21 cellular contexts compared by ENCODE assay signal in genomic region chr22:39935116-39935515, GRCh38. TPM values are rescaled to one million over a fixed set of nuclear protein-coding genes. Genes with fewer than 3 reads are reported as not detected.
A peak's percentile ranks its signal among the peaks of the same experiment; 100 is the strongest.
DNase-seq lines count a peak whose midpoint lies in the region; ATAC-seq and TF ChIP-seq lines count a peak whose summit lies in the region.
"Had no signal": no experiment of that assay in that cellular context is flagged by ENCODE, and none has a peak within 500 bp of the region (broad histone marks: within the 10 kb centered on the region; RNA-seq: fewer than 3 reads in every experiment).

No MANE protein-coding gene starts in this region.

- no peak overlapping the region for H3K27ac Mint-ChIP-seq in activated naive CD4-positive, alpha-beta T cell treated with anti-CD3 and anti-CD28 coated beads for 36 hours
- peak overlapping the region; percentile 85 for H3K27ac Mint-ChIP-seq in activated CD8-positive, alpha-beta T cell treated with anti-CD3 and anti-CD28 coated beads, Interleukin-2, amount 10 ng/mL, durations not matched to agents 7 days and 5 days
- peak overlapping the region; percentile 32 for H3K27ac Mint-ChIP-seq in memory B cell

- no peaks in the 10 kb centered on the region for H3K27me3 Mint-ChIP-seq in activated naive CD4-positive, alpha-beta T cell treated with anti-CD3 and anti-CD28 coated beads for 36 hours (ENCODE audit: low read depth)
- H3K27me3 Mint-ChIP-seq in activated CD8-positive, alpha-beta T cell treated with anti-CD3 and anti-CD28 coated beads, Interleukin-2, amount 10 ng/mL, durations not matched to agents 7 days and 5 days (ENCODE audit: low read depth) = no peaks in the 10 kb centered on the region
- no peaks in the 10 kb centered on the region for H3K27me3 Mint-ChIP-seq in memory B cell

- no peaks in the 10 kb centered on the region for H3K27me3 ChIP-seq in thyroid gland
- H3K27me3 ChIP-seq: spleen, tibial nerve had no signal

- H3K9me3 ChIP-seq in thyroid gland = no peaks in the 10 kb centered on the region
- H3K9me3 ChIP-seq: Caco-2, psoas muscle, spleen, tibial nerve had no signal

- H3K36me3 Mint-ChIP-seq in activated naive CD4-positive, alpha-beta T cell treated with anti-CD3 and anti-CD28 coated beads for 36 hours (ENCODE audit: low read depth) = no peaks in the 10 kb centered on the region
- H3K36me3 Mint-ChIP-seq in activated CD8-positive, alpha-beta T cell treated with anti-CD3 and anti-CD28 coated beads, Interleukin-2, amount 10 ng/mL, durations not matched to agents 7 days and 5 days (ENCODE audit: low read depth) = peaks cover 73% of the 10 kb centered on the region
- no peaks in the 10 kb centered on the region for H3K36me3 Mint-ChIP-seq in memory B cell

- no peaks in the 10 kb centered on the region for H3K9me3 Mint-ChIP-seq in activated naive CD4-positive, alpha-beta T cell treated with anti-CD3 and anti-CD28 coated beads for 36 hours
- H3K9me3 Mint-ChIP-seq in activated CD8-positive, alpha-beta T cell treated with anti-CD3 and anti-CD28 coated beads, Interleukin-2, amount 10 ng/mL, durations not matched to agents 7 days and 5 days (ENCODE audit: insufficient read depth) = no peaks in the 10 kb centered on the region
- H3K9me3 Mint-ChIP-seq in memory B cell = no peaks in the 10 kb centered on the region

- H3K4me1 Mint-ChIP-seq in activated naive CD4-positive, alpha-beta T cell treated with anti-CD3 and anti-CD28 coated beads for 36 hours (ENCODE audit: low read depth) = peaks cover 67% of the 10 kb centered on the region
- peaks cover 73% of the 10 kb centered on the region for H3K4me1 Mint-ChIP-seq in activated CD8-positive, alpha-beta T cell treated with anti-CD3 and anti-CD28 coated beads, Interleukin-2, amount 10 ng/mL, durations not matched to agents 7 days and 5 days (ENCODE audit: low read depth)
- peaks cover 27% of the 10 kb centered on the region for H3K4me1 Mint-ChIP-seq in memory B cell

- POLR2A ChIA-PET in activated CD8-positive, alpha-beta T cell treated with anti-CD3 and anti-CD28 coated beads, Interleukin-2, amount 10 ng/mL, durations not matched to agents 7 days and 5 days (lab: Charles Lee) = interaction anchor here (0.7 to 1.7 kb wide), 6 partner anchors 8 to 30 kb away, joined by 3 to 5 read pairs (median 4); no protein-coding TSS in a partner anchor

- DNase-seq in activated naive CD4-positive, alpha-beta T cell treated with anti-CD3 and anti-CD28 coated beads for 36 hours = no peak
- no peak for DNase-seq in activated naive CD4-positive, alpha-beta T cell (lab: John Stamatoyannopoulos, UW)
- no peak for DNase-seq in activated CD8-positive, alpha-beta T cell treated with anti-CD3 and anti-CD28 coated beads, Interleukin-2, amount 10 ng/mL, durations not matched to agents 7 days and 5 days
- DNase-seq in memory B cell (ENCODE audit: low spot score in 2 of 2) (no peak), thyroid gland (no peak), dermis blood vessel endothelial cell (no peak), NCI-H1092 (lab: John Stamatoyannopoulos, UW) (no peak)
- DNase-seq: activated CD4-positive, alpha-beta T cell treated with anti-CD3 and anti-CD28 coated beads for 48 hours; Caco-2; HCEC 1CT; IMR-90; islet precursor cell; mammary epithelial cell; NCI-H187 treated with DMSO at 0.1 percent for 48 hours; NCI-H446 treated with DMSO at 0.1 percent for 48 hours; psoas muscle; spleen had no signal

- no peak overlapping the region for H3K4me3 ChIP-seq in thyroid gland (replicated peaks in 1 of 3)
- H3K4me3 ChIP-seq: psoas muscle, SK-N-MC, spleen, tibial nerve had no signal

- ATAC-seq in activated CD8-positive, alpha-beta T cell treated with anti-CD3 and anti-CD28 coated beads, Interleukin-2, amount 10 ng/mL, durations not matched to agents 7 days and 5 days = no peak
- ATAC-seq in memory B cell (ENCODE audit: low read depth) (no peak), GM19351 (IDR thresholded peaks at IDR 0.05; ENCODE audit: unreplicated experiment) (no peak)
- ATAC-seq: psoas muscle had no signal

- no peaks in the 10 kb centered on the region for H3K36me3 ChIP-seq in thyroid gland
- H3K36me3 ChIP-seq: spleen, tibial nerve had no signal

- H3K27ac ChIP-seq in thyroid gland = peak overlapping the region; percentile 16 to 74 (median 65)
- H3K27ac ChIP-seq: HL-60, psoas muscle, SK-N-MC had no signal

- intact Hi-C loops in activated naive CD4-positive, alpha-beta T cell treated with anti-CD3 and anti-CD28 coated beads for 36 hours (cut with micrococcal nuclease) = loop anchor here (1.0 to 5.0 kb wide), 3 partner anchors 8 to 33 kb away; partner anchors contain the start of gene GRAP2
- intact Hi-C loops in thyroid gland (cut with DNase I) = no loop called here

- no peak for TF ChIP-seq POLR2A in thyroid gland (IDR thresholded peaks at IDR 0.05)

- no peak for TF ChIP-seq CTCF in thyroid gland (IDR thresholded peaks at IDR 0.05)

- WGBS in thyroid gland, 2 donors = 68 to 69% methylated on average over 4 of the region's 4 CpGs

- peaks cover 33 to 40% of the 10 kb centered on the region in 2 donors for H3K4me1 ChIP-seq in thyroid gland
- H3K4me1 ChIP-seq: Caco-2, psoas muscle had no signal

- CTCF ChIA-PET in activated naive CD4-positive, alpha-beta T cell treated with anti-CD3 and anti-CD28 coated beads for 36 hours (lab: Charles Lee) = interaction anchor here (0.6 to 3.5 kb wide), 9 partner anchors 9 to 401 kb away, joined by 3 to 23 read pairs (median 3); no protein-coding TSS in a partner anchor
- CTCF ChIA-PET in activated CD8-positive, alpha-beta T cell treated with anti-CD3 and anti-CD28 coated beads, Interleukin-2, amount 10 ng/mL, durations not matched to agents 7 days and 5 days (lab: Charles Lee) = interaction anchor here (0.7 to 4.3 kb wide), 10 partner anchors 8 to 401 kb away, joined by 3 to 79 read pairs (median 12); no protein-coding TSS in a partner anchor

- H3K4me3 Mint-ChIP-seq in activated naive CD4-positive, alpha-beta T cell treated with anti-CD3 and anti-CD28 coated beads for 36 hours = peak overlapping the region; percentile 78
- peak overlapping the region; percentile 68 for H3K4me3 Mint-ChIP-seq in activated CD8-positive, alpha-beta T cell treated with anti-CD3 and anti-CD28 coated beads, Interleukin-2, amount 10 ng/mL, durations not matched to agents 7 days and 5 days
- H3K4me3 Mint-ChIP-seq in memory B cell = no peak overlapping the region

RNA-seq across cellular contexts. Expression of gene TMA7B, which starts 25.1 kb away (rescaled TPM):
- total RNA-seq in activated naive CD4-positive, alpha-beta T cell treated with anti-CD3 and anti-CD28 coated beads for 36 hours = 1 to 10 TPM; 1.1 to 1.5 TPM
- 1 to 10 TPM; 8.6 to 8.7 TPM for total RNA-seq in activated CD8-positive, alpha-beta T cell treated with anti-CD3 and anti-CD28 coated beads, Interleukin-2, amount 10 ng/mL, durations not matched to agents 7 days and 5 days
- total RNA-seq in thyroid gland (under 1 TPM in 1 of 4 donors, not detected in 3; 0.59 TPM), dermis blood vessel endothelial cell (not detected in 2 replicates)
- total RNA-seq: Caco-2, IMR-90, mammary epithelial cell, psoas muscle, tibial nerve had no signal

RNA-seq across cellular contexts. Expression of gene GRAP2, which starts 34.2 kb away (rescaled TPM):
- 10 to 100 TPM; 25.5 to 29.4 TPM for total RNA-seq in activated naive CD4-positive, alpha-beta T cell treated with anti-CD3 and anti-CD28 coated beads for 36 hours
- total RNA-seq in activated CD8-positive, alpha-beta T cell treated with anti-CD3 and anti-CD28 coated beads, Interleukin-2, amount 10 ng/mL, durations not matched to agents 7 days and 5 days = 100 to 1,000 TPM; 235 to 239 TPM
- 1 to 10 TPM in 2 of 4 donors, under 1 TPM in 2; 0.27 to 7.2 (median 0.96) TPM for total RNA-seq in thyroid gland
- total RNA-seq in dermis blood vessel endothelial cell = under 0.01 TPM in 1 of 2 replicates, not detected in the other
- total RNA-seq: Caco-2, IMR-90 had no signal

RNA-seq across cellular contexts. Expression of gene ENTHD1, which starts 41.6 kb away (rescaled TPM):
- total RNA-seq in activated naive CD4-positive, alpha-beta T cell treated with anti-CD3 and anti-CD28 coated beads for 36 hours = under 1 TPM; 0.64 to 0.81 TPM
- under 1 TPM in 1 of 2 experiments, not detected in 1; 0.11 TPM for total RNA-seq in activated CD8-positive, alpha-beta T cell treated with anti-CD3 and anti-CD28 coated beads, Interleukin-2, amount 10 ng/mL, durations not matched to agents 7 days and 5 days
- 1 to 10 TPM in 1 of 4 donors, not detected in 3; 1.3 TPM for total RNA-seq in thyroid gland
- not detected in 2 replicates for total RNA-seq in dermis blood vessel endothelial cell
- total RNA-seq: Caco-2, IMR-90, mammary epithelial cell, psoas muscle had no signal

RNA-seq across cellular contexts. Expression of gene FAM83F, which starts 59.6 kb away (rescaled TPM):
- total RNA-seq in activated naive CD4-positive, alpha-beta T cell treated with anti-CD3 and anti-CD28 coated beads for 36 hours = 1 to 10 TPM; 1.8 to 1.9 TPM
- under 1 TPM; 0.03 to 0.11 TPM for total RNA-seq in activated CD8-positive, alpha-beta T cell treated with anti-CD3 and anti-CD28 coated beads, Interleukin-2, amount 10 ng/mL, durations not matched to agents 7 days and 5 days
- 10 to 100 TPM; 19.2 to 35.6 (median 26.1) TPM for total RNA-seq in thyroid gland
- total RNA-seq in dermis blood vessel endothelial cell = under 0.01 TPM in 2 replicates
- total RNA-seq: IMR-90 had no signal

Comparison
In these comparisons a context has a peak if more than half of its experiments do, and no peak if none do; other contexts are left out.
1. RNA of gene GRAP2, which starts 34.2 kb away (total RNA-seq): 235 to 239 TPM in activated CD8-positive, alpha-beta T cell treated with anti-CD3 and anti-CD28 coated beads, Interleukin-2, amount 10 ng/mL, durations not matched to agents 7 days and 5 days; 25.5 to 29.4 TPM in activated naive CD4-positive, alpha-beta T cell treated with anti-CD3 and anti-CD28 coated beads for 36 hours, 0.27 to 7.2 TPM in thyroid gland and under 0.01 TPM in dermis blood vessel endothelial cell; every median in the first group is over 4 times any median in the second.